ENCODE assay signal across 19 cellular contexts in genomic region chr9:134535171-134535570, GRCh38.
DNase-seq lines count a peak whose midpoint lies in the region; ATAC-seq lines count a peak whose summit lies in the region.
"Had no signal": no experiment of that assay in that cellular context is flagged by ENCODE, and none has a peak within 500 bp of the region (broad histone marks: within the 10 kb centered on the region; RNA-seq: fewer than 3 reads in every experiment).

No MANE protein-coding gene starts in this region.

- DNase-seq in activated naive CD8-positive, alpha-beta T cell treated with anti-CD3 and anti-CD28 coated beads for 36 hours = no peak
- no peak for DNase-seq in SJCRH30
- DNase-seq in mesenchymal stem cell = no peak
- peak; percentile 43 for DNase-seq in sciatic nerve (ENCODE audit: low spot score)
- no peak for DNase-seq in H4 (ENCODE audit: low spot score)
- DNase-seq in activated effector memory CD4-positive, alpha-beta T cell treated with Interleukin-2 at 50 U/mL for 16 hours = no peak
- DNase-seq: AML-193, DMS53, GDM1, MM.1S, NCI-H1048, NCI-H1417 treated with DMSO at 0.1 percent for 48 hours, NCI-H187, NCI-H446, NCI-H526 treated with DMSO at 0.1 percent for 48 hours, OCI-M1 had no signal

- peak overlapping the region; percentile 26; the same call in 1 of the 2 replicates for H3K27ac ChIP-seq in SJCRH30
- H3K27ac ChIP-seq in mesenchymal stem cell (ENCODE audit: low read length, poor library complexity, severe bottlenecking) = no peak overlapping the region

- intact Hi-C loops in sciatic nerve (cut with DNase I) = no loop called here

- H3K4me1 Mint-ChIP-seq in activated naive CD8-positive, alpha-beta T cell (ENCODE audit: low read depth) = no peaks in the 10 kb centered on the region
- no peaks in the 10 kb centered on the region for H3K4me1 Mint-ChIP-seq in activated naive CD8-positive, alpha-beta T cell treated with anti-CD3 and anti-CD28 coated beads for 36 hours

- peak overlapping the region; percentile 88 for H2AK5ac ChIP-seq in mesenchymal stem cell (ENCODE audit: low read length, severe bottlenecking)

- H3K9me3 ChIP-seq in SJCRH30 (replicated peaks) = peaks cover 8% of the 10 kb centered on the region; the same call in 1 of the 2 replicates
- H3K9me3 ChIP-seq in mesenchymal stem cell (ENCODE audit: control insufficient read depth, low read length) = peaks cover 8% of the 10 kb centered on the region

- peak overlapping the region in 1 of 2 experiments; percentile 87 for H3K23ac ChIP-seq in mesenchymal stem cell (ENCODE audit: low read length in 2 of 2)

- H2AFZ ChIP-seq in mesenchymal stem cell (ENCODE audit: low read depth, low read length) = no peak overlapping the region

- H2BK120ac ChIP-seq in mesenchymal stem cell (ENCODE audit: low read depth, low read length) = peak overlapping the region; percentile 98

- H3K4me3 ChIP-seq in SJCRH30 = no peak overlapping the region
- H3K4me3 ChIP-seq in mesenchymal stem cell (ENCODE audit: insufficient read depth in 1 of 2, low read depth in 1 of 2, low read length in 2 of 2) = no peak overlapping the region
- H3K4me3 ChIP-seq: K562 had no signal

- H3K36me3 Mint-ChIP-seq in activated naive CD8-positive, alpha-beta T cell = no peaks in the 10 kb centered on the region
- H3K36me3 Mint-ChIP-seq in activated naive CD8-positive, alpha-beta T cell treated with anti-CD3 and anti-CD28 coated beads for 36 hours = no peaks in the 10 kb centered on the region

- no peaks in the 10 kb centered on the region for H3K79me1 ChIP-seq in mesenchymal stem cell (replicated peaks; ENCODE audit: low read length, poor library complexity, severe bottlenecking)

- ATAC-seq in sciatic nerve (no peak), HG03108 (IDR thresholded peaks at IDR 0.05; ENCODE audit: unreplicated experiment) (no peak)
- ATAC-seq: K562 had no signal

- peak overlapping the region; percentile 94 to 97 for H3K18ac ChIP-seq in mesenchymal stem cell (ENCODE audit: low read depth in 1 of 2, low read length in 2 of 2)

- H3K4me3 Mint-ChIP-seq in activated naive CD8-positive, alpha-beta T cell = no peak overlapping the region
- no peak overlapping the region for H3K4me3 Mint-ChIP-seq in activated naive CD8-positive, alpha-beta T cell treated with anti-CD3 and anti-CD28 coated beads for 36 hours

- no peak overlapping the region for H2BK5ac ChIP-seq in mesenchymal stem cell (ENCODE audit: low read depth, low read length, poor library complexity, severe bottlenecking)

- WGBS in mesenchymal stem cell = 96% methylated on average over 9 of the region's 9 CpGs

- peak overlapping the region; percentile 90 for H4K8ac ChIP-seq in mesenchymal stem cell (ENCODE audit: low read length)

- peak overlapping the region; percentile 97 to 100 for H3K4ac ChIP-seq in mesenchymal stem cell (ENCODE audit: low read depth in 1 of 2, low read length in 2 of 2)

- H3K36me3 ChIP-seq in SJCRH30 (no peaks in the 10 kb centered on the region), mesenchymal stem cell (ENCODE audit: control insufficient read depth in 1 of 2, insufficient read depth in 2 of 2, low read depth in 1 of 2, low read length in 2 of 2) (no peaks in the 10 kb centered on the region)

- H3K9me3 Mint-ChIP-seq in activated naive CD8-positive, alpha-beta T cell (ENCODE audit: low read depth) = peaks cover 8% of the 10 kb centered on the region
- H3K9me3 Mint-ChIP-seq in activated naive CD8-positive, alpha-beta T cell treated with anti-CD3 and anti-CD28 coated beads for 36 hours = peaks cover 5% of the 10 kb centered on the region

- peaks cover 2% of the 10 kb centered on the region for H3K27me3 Mint-ChIP-seq in activated naive CD8-positive, alpha-beta T cell
- H3K27me3 Mint-ChIP-seq in activated naive CD8-positive, alpha-beta T cell treated with anti-CD3 and anti-CD28 coated beads for 36 hours = no peaks in the 10 kb centered on the region

- peak overlapping the region; percentile 41 for H3K27ac Mint-ChIP-seq in activated naive CD8-positive, alpha-beta T cell
- no peak overlapping the region for H3K27ac Mint-ChIP-seq in activated naive CD8-positive, alpha-beta T cell treated with anti-CD3 and anti-CD28 coated beads for 36 hours

- peak overlapping the region; percentile 95 for H2BK15ac ChIP-seq in mesenchymal stem cell (ENCODE audit: low read depth, poor library complexity, severe bottlenecking)

- no peak overlapping the region for H3K4me2 ChIP-seq in mesenchymal stem cell (ENCODE audit: low read length, poor library complexity, severe bottlenecking)

- H3K4me1 ChIP-seq in SJCRH30 (peaks cover 38% of the 10 kb centered on the region), mesenchymal stem cell (ENCODE audit: control insufficient read depth, insufficient read depth, low read depth, low read length) (peaks cover 47% of the 10 kb centered on the region)

- H2BK12ac ChIP-seq in mesenchymal stem cell (ENCODE audit: low read length in 2 of 2) = peak overlapping the region; percentile 87 to 100

- peak overlapping the region; percentile 97 for H4K91ac ChIP-seq in mesenchymal stem cell (ENCODE audit: low read length)

- H3K14ac ChIP-seq in mesenchymal stem cell (ENCODE audit: low read length in 2 of 2) = peak overlapping the region in 1 of 2 experiments; percentile 92

- H3K27me3 ChIP-seq in SJCRH30 (no peaks in the 10 kb centered on the region), mesenchymal stem cell (ENCODE audit: control insufficient read depth in 1 of 2, insufficient read depth in 1 of 2, low read length in 2 of 2) (peaks cover 0 to 14% of the 10 kb centered on the region in 2 experiments)

- no peak overlapping the region for H3K9ac ChIP-seq in mesenchymal stem cell (ENCODE audit: low read length)
